ENCODE assay signal across 23 cellular contexts in genomic region chr3:22555753-22556152, GRCh38.
"Had no signal": no experiment of that assay in that cellular context is flagged by ENCODE, and none has a peak within 500 bp of the region (broad histone marks: within the 10 kb centered on the region; RNA-seq: fewer than 3 reads in every experiment).

No MANE protein-coding gene starts in this region.

- H3K36me3 ChIP-seq: breast epithelium, colonic mucosa, esophagus squamous epithelium, gastroesophageal sphincter, thoracic aorta had no signal

- H3K27me3 ChIP-seq: breast epithelium, colonic mucosa, esophagus squamous epithelium, gastroesophageal sphincter had no signal

- H3K27me3 Mint-ChIP-seq: activated B cell treated with CpG ODN at 0.5 μM for 24 hours; activated CD4-positive, alpha-beta T cell treated with anti-CD3 and anti-CD28 coated beads for 36 hours; central memory CD8-positive, alpha-beta T cell had no signal

- H3K27ac ChIP-seq: breast epithelium, colonic mucosa, esophagus squamous epithelium, gastroesophageal sphincter, parathyroid adenoma, thoracic aorta had no signal

- H3K27ac Mint-ChIP-seq: activated B cell treated with CpG ODN at 0.5 μM for 24 hours; activated CD4-positive, alpha-beta T cell treated with anti-CD3 and anti-CD28 coated beads for 36 hours; activated naive CD4-positive, alpha-beta T cell treated with anti-CD3 and anti-CD28 coated beads for 36 hours; activated naive CD8-positive, alpha-beta T cell treated with anti-CD3 and anti-CD28 coated beads, Interleukin-2, amount 10 ng/mL, durations not matched to agents 7 days and 5 days; endodermal cell; nephron had no signal

- H3K9me3 ChIP-seq: breast epithelium, colonic mucosa, esophagus squamous epithelium, gastroesophageal sphincter, thoracic aorta had no signal

- H3K4me3 Mint-ChIP-seq: activated B cell treated with CpG ODN at 0.5 μM for 24 hours; activated CD4-positive, alpha-beta T cell treated with anti-CD3 and anti-CD28 coated beads for 36 hours; activated naive CD4-positive, alpha-beta T cell treated with anti-CD3 and anti-CD28 coated beads for 36 hours; activated naive CD8-positive, alpha-beta T cell treated with anti-CD3 and anti-CD28 coated beads, Interleukin-2, amount 10 ng/mL, durations not matched to agents 7 days and 5 days; activated T-cell treated with anti-CD3 and anti-CD28 coated beads, Interleukin-2, amount 50 U/mL, for 4 hours; central memory CD8-positive, alpha-beta T cell; endodermal cell; nephron had no signal

- ATAC-seq: activated CD4-positive, alpha-beta T cell treated with anti-CD3 and anti-CD28 coated beads for 36 hours; activated T-cell treated with anti-CD3 and anti-CD28 coated beads, Interleukin-2, amount 50 U/mL, for 4 hours; gastroesophageal sphincter; right cardiac atrium had no signal

- H3K9me3 Mint-ChIP-seq: activated B cell treated with CpG ODN at 0.5 μM for 24 hours; activated naive CD4-positive, alpha-beta T cell treated with anti-CD3 and anti-CD28 coated beads for 36 hours; activated T-cell treated with anti-CD3 and anti-CD28 coated beads, Interleukin-2, amount 50 U/mL, for 4 hours; endodermal cell; nephron had no signal

- DNase-seq: activated B cell treated with CpG ODN at 0.5 μM for 24 hours; activated CD4-positive, alpha-beta T cell treated with anti-CD3 and anti-CD28 coated beads for 36 hours; activated CD4-positive, alpha-beta T cell treated with anti-CD3 and anti-CD28 coated beads, Interleukin-2, amount 50 U/mL, for 4 hours; activated CD8-positive, alpha-beta memory T cell treated with anti-CD3 and anti-CD28 coated beads, Interleukin-2, amount 50 U/mL, for 48 hours; activated naive CD4-positive, alpha-beta T cell treated with anti-CD3 and anti-CD28 coated beads for 36 hours; activated naive CD8-positive, alpha-beta T cell treated with anti-CD3 and anti-CD28 coated beads, Interleukin-2, amount 10 ng/mL, durations not matched to agents 7 days and 5 days; activated T-cell treated with anti-CD3 and anti-CD28 coated beads, Interleukin-2, amount 50 U/mL, for 4 hours; amniotic stem cell; colonic mucosa; endodermal cell; esophagus squamous epithelium; head of caudate nucleus; hypothalamus; mesenchymal stem cell; right cardiac atrium; stimulated activated CD4-positive, alpha-beta T cell treated with anti-CD3 and anti-CD28 coated beads, Interleukin-4, amount 100 ng/mL, for 24 hours; stimulated activated naive CD4-positive, alpha-beta T cell treated with Interleukin-2 at 50 U/mL for 16 hours had no signal

- H3K4me1 ChIP-seq: breast epithelium, colonic mucosa, esophagus squamous epithelium, gastroesophageal sphincter, parathyroid adenoma had no signal

- H3K36me3 Mint-ChIP-seq: activated naive CD8-positive, alpha-beta T cell treated with anti-CD3 and anti-CD28 coated beads, Interleukin-2, amount 10 ng/mL, durations not matched to agents 7 days and 5 days had no signal

- H3K4me1 Mint-ChIP-seq: activated B cell treated with CpG ODN at 0.5 μM for 24 hours; activated CD4-positive, alpha-beta T cell treated with anti-CD3 and anti-CD28 coated beads for 36 hours; activated naive CD8-positive, alpha-beta T cell treated with anti-CD3 and anti-CD28 coated beads, Interleukin-2, amount 10 ng/mL, durations not matched to agents 7 days and 5 days; central memory CD8-positive, alpha-beta T cell; endodermal cell; nephron had no signal

- H3K4me3 ChIP-seq: breast epithelium, colonic mucosa, esophagus squamous epithelium, gastroesophageal sphincter, thoracic aorta had no signal
